Comparison of ENCODE assay signal across 14 cellular contexts in the genomic region with DNA sequence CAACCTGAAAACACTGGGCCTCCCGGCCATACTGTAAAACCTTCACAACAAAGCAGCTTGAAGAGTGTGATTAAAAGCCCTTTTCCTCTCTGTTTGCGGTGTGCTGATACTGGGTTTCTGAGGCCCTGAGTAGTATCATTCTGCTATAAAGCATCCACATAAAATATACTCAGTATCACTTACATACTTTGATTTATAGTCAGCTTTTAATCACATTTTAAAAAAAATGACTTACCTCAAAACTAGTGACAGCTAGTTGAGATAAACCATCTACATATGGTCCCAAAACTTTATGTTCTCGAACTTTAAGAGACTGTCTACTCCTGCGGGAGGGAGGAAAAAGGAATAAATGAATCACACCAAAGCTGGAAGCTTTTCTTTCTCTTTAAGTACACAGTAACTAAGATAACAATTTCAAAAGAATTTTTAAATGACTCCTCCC.
DNase-seq lines count a peak whose midpoint lies in the region; ATAC-seq and TF ChIP-seq lines count a peak whose summit lies in the region.
"Had no signal": no experiment of that assay in that cellular context is flagged by ENCODE, and none has a peak within 500 bp of the region (broad histone marks: within the 10 kb centered on the region; RNA-seq: fewer than 3 reads in every experiment).

No MANE protein-coding gene starts in this region.

- BruUV-seq in IMR-90 (replicated peaks; lab: Mats Ljungman, UMichigan), result no TSS peak

- H2BK5ac ChIP-seq in IMR-90 (ENCODE audit: low read depth, low read length, poor library complexity, severe bottlenecking), result peak overlapping the region; percentile 76

- no peak overlapping the region for H2AK9ac ChIP-seq in IMR-90 (replicated peaks; ENCODE audit: low read depth, low read length, poor library complexity)

- peaks cover 27% of the 10 kb centered on the region for H3K36me3 ChIP-seq in IMR-90 (ENCODE audit: control insufficient read depth, insufficient read depth, low read length)
- H3K36me3 ChIP-seq in vagina, result peaks cover 0 to 30% of the 10 kb centered on the region in 2 donors
- H3K36me3 ChIP-seq in thyroid gland, result peaks cover 0 to 3% of the 10 kb centered on the region in 2 donors

- peak overlapping the region; percentile 8 for H4K5ac ChIP-seq in IMR-90 (ENCODE audit: low read depth, low read length)

- H3K9me3 ChIP-seq in IMR-90 (ENCODE audit: control insufficient read depth, insufficient read depth, low read length), result no peaks in the 10 kb centered on the region
- H3K9me3 ChIP-seq in vagina, result no peaks in the 10 kb centered on the region
- H3K9me3 ChIP-seq in thyroid gland, result no peaks in the 10 kb centered on the region
- H3K9me3 ChIP-seq: upper lobe of right lung had no signal

- peak overlapping the region; percentile 59 for H2BK120ac ChIP-seq in IMR-90 (ENCODE audit: low read depth, low read length)

- H2AFZ ChIP-seq in IMR-90 (replicated peaks; ENCODE audit: low read length, poor library complexity), result no peak overlapping the region

- peak overlapping the region; percentile 41 for H3K14ac ChIP-seq in IMR-90 (replicated peaks; ENCODE audit: low read depth, low read length)

- peak overlapping the region; percentile 22; the same call in 1 of the 3 replicates for H2BK15ac ChIP-seq in IMR-90 (ENCODE audit: low read depth, low read length)

- no peaks in the 10 kb centered on the region for H4K20me1 ChIP-seq in IMR-90 (ENCODE audit: insufficient read depth, low read length)

- peak overlapping the region; percentile 60; the same call in 1 of the 2 replicates for H2AK5ac ChIP-seq in IMR-90 (ENCODE audit: low read depth, low read length)

- DNase-seq in IMR-90, result peak; percentile 72
- DNase-seq in chondrocyte (ENCODE audit: low spot score), result no peak
- peak; percentile 28 for DNase-seq in left kidney (ENCODE audit: low read depth, low spot score)
- no peak for DNase-seq in vagina (ENCODE audit: extremely low spot score in 2 of 2)
- DNase-seq in thyroid gland, result no peak
- no peak for DNase-seq in amygdala (lab: John Stamatoyannopoulos, UW)
- DNase-seq in activated naive CD4-positive, alpha-beta T cell treated with anti-CD3 and anti-CD28 coated beads, Interleukin-2, amount 50 U/mL, for 72 hours (ENCODE audit: low spot score in 2 of 2), result no peak
- DNase-seq: activated B cell treated with CpG ODN at 0.5 μM for 24 hours, DMS79, left colon, NCI-H1930, NCI-H526 treated with DMSO at 0.1 percent for 48 hours, upper lobe of right lung had no signal

- peak overlapping the region; percentile 70 for H3K27ac Mint-ChIP-seq in chondrocyte (ENCODE audit: unreplicated experiment)
- H3K27ac Mint-ChIP-seq in activated naive CD4-positive, alpha-beta T cell treated with anti-CD3 and anti-CD28 coated beads, Interleukin-2, amount 50 U/mL, for 72 hours, result no peak overlapping the region
- H3K27ac Mint-ChIP-seq: activated B cell treated with CpG ODN at 0.5 μM for 24 hours had no signal

- CTCF ChIA-PET in IMR-90 (lab: Yijun Ruan, JAX), result interaction anchor here (1.2 kb wide), 1 partner anchor 48 kb away, joined by 3 read pairs; no protein-coding TSS in a partner anchor

- H3K27me3 ChIP-seq in IMR-90 (ENCODE audit: control insufficient read depth, insufficient read depth, low read length) (no peaks in the 10 kb centered on the region), vagina (no peaks in the 10 kb centered on the region), thyroid gland (no peaks in the 10 kb centered on the region)
- H3K27me3 ChIP-seq: cardiac muscle cell, upper lobe of right lung had no signal

- dilution Hi-C loops in IMR-90 (cut with HindIII; ENCODE audit: low sequenced_read_pairs, unreplicated experiment), result no loop called here

- peak; percentile 78 for ATAC-seq in IMR-90 (ENCODE audit: low read depth)
- ATAC-seq in activated naive CD4-positive, alpha-beta T cell treated with anti-CD3 and anti-CD28 coated beads, Interleukin-2, amount 50 U/mL, for 72 hours, result no peak
- ATAC-seq: left colon, upper lobe of right lung had no signal

- TF ChIP-seq POLR2A in IMR-90 (IDR thresholded peaks at IDR 0.05; ENCODE audit: low read depth, low read length), result no peak
- no peak for TF ChIP-seq POLR2A in vagina (IDR thresholded peaks at IDR 0.05)
- TF ChIP-seq POLR2A in thyroid gland (IDR thresholded peaks at IDR 0.05), result no peak

- H3K4me1 ChIP-seq in IMR-90 (ENCODE audit: control insufficient read depth, insufficient read depth, low read length) (peaks cover 14% of the 10 kb centered on the region), vagina (peaks cover 19% of the 10 kb centered on the region), thyroid gland (peaks cover 0 to 4% of the 10 kb centered on the region in 2 donors)

- peak overlapping the region; percentile 68; the same call in 1 of the 2 replicates for H3K27ac ChIP-seq in IMR-90 (ENCODE audit: insufficient read depth, low read length)
- H3K27ac ChIP-seq in vagina, result peak overlapping the region; percentile 29
- H3K27ac ChIP-seq in thyroid gland, result no peak overlapping the region
- H3K27ac ChIP-seq: cardiac muscle cell, upper lobe of right lung had no signal

- POLR2A ChIA-PET in IMR-90 (lab: Charles Lee; ENCODE audit: unreplicated experiment), result interaction anchor here (0.6 kb wide), 1 partner anchor 77 kb away, joined by 3 read pairs; no protein-coding TSS in a partner anchor

- in situ Hi-C loops in IMR-90 (cut with MboI; ENCODE audit: low sequenced_read_pairs), result no loop called here

- H3K9ac ChIP-seq in IMR-90 (ENCODE audit: low read depth, low read length), result peak overlapping the region; percentile 55; the same call in 1 of the 2 replicates

- peak overlapping the region; percentile 83; the same call in 1 of the 2 replicates for H3K4ac ChIP-seq in IMR-90 (ENCODE audit: low read depth, low read length)

- H3K56ac ChIP-seq in IMR-90 (ENCODE audit: extremely low read depth, insufficient read depth, low read length), result peak overlapping the region; percentile 5; the same call in 1 of the 2 replicates

- peaks cover 19 to 53% of the 10 kb centered on the region in 2 experiments for H3K79me1 ChIP-seq in IMR-90 (ENCODE audit: low read depth in 1 of 2, low read length in 2 of 2)

- H3K4me3 ChIP-seq in IMR-90 (ENCODE audit: insufficient read depth, low read depth, low read length), result no peak overlapping the region
- H3K4me3 ChIP-seq in vagina, result no peak overlapping the region
- no peak overlapping the region for H3K4me3 ChIP-seq in thyroid gland (replicated peaks in 1 of 3)
- H3K4me3 ChIP-seq: cardiac muscle cell, upper lobe of right lung had no signal

- H3K4me2 ChIP-seq in IMR-90 (ENCODE audit: low read depth, low read length), result peak overlapping the region; percentile 86

- peaks cover 16% of the 10 kb centered on the region for H3K9me1 ChIP-seq in IMR-90 (ENCODE audit: insufficient read depth, low read length)

- peaks cover 31% of the 10 kb centered on the region for H3K4me1 Mint-ChIP-seq in chondrocyte (ENCODE audit: low read depth)
- H3K4me1 Mint-ChIP-seq: activated B cell treated with CpG ODN at 0.5 μM for 24 hours had no signal

- H4K8ac ChIP-seq in IMR-90 (ENCODE audit: low read depth in 2 of 2, low read length in 2 of 2), result peak overlapping the region; percentile 1 to 60; a peak in 2 of 4 replicates

- no peaks in the 10 kb centered on the region for H3K9me3 Mint-ChIP-seq in chondrocyte (ENCODE audit: low read depth)
- H3K9me3 Mint-ChIP-seq in activated naive CD4-positive, alpha-beta T cell treated with anti-CD3 and anti-CD28 coated beads, Interleukin-2, amount 50 U/mL, for 72 hours, result no peaks in the 10 kb centered on the region
- H3K9me3 Mint-ChIP-seq: activated B cell treated with CpG ODN at 0.5 μM for 24 hours had no signal

- TF ChIP-seq CTCF in IMR-90 (conservative IDR thresholded peaks at IDR 0.05; ENCODE audit: low read depth, low read length), result no peak
- no peak for TF ChIP-seq CTCF in chondrocyte (IDR thresholded peaks at IDR 0.05)
- no peak for TF ChIP-seq CTCF in vagina (IDR thresholded peaks at IDR 0.05)
- no peak for TF ChIP-seq CTCF in thyroid gland (IDR thresholded peaks at IDR 0.05)

- H2BK20ac ChIP-seq in IMR-90 (ENCODE audit: low read depth, low read length), result peak overlapping the region; percentile 60; the same call in 1 of the 2 replicates

- peak; percentile 5; the same call in 1 of the 2 replicates for TF ChIP-seq RAD21 in IMR-90 (IDR thresholded peaks at IDR 0.05; ENCODE audit: low read length)

- WGBS in IMR-90 (ENCODE audit: extremely low coverage in 2 of 2, insufficient read length in 1 of 2), 2 experiments, result no CpG with 5 or more reads among the region's 4 CpGs
- 71 to 79% methylated on average over 4 of the region's 4 CpGs for WGBS in thyroid gland, 2 donors

- H3K27me3 Mint-ChIP-seq in chondrocyte (ENCODE audit: low read depth), result no peaks in the 10 kb centered on the region
- H3K27me3 Mint-ChIP-seq: activated B cell treated with CpG ODN at 0.5 μM for 24 hours had no signal

- H4K91ac ChIP-seq in IMR-90 (ENCODE audit: insufficient read depth, low read depth, low read length), result no peak overlapping the region

- H3K36me3 Mint-ChIP-seq in chondrocyte (ENCODE audit: low read depth), result peaks cover 22% of the 10 kb centered on the region
- H3K36me3 Mint-ChIP-seq in activated naive CD4-positive, alpha-beta T cell treated with anti-CD3 and anti-CD28 coated beads, Interleukin-2, amount 50 U/mL, for 72 hours, result no peaks in the 10 kb centered on the region

- intact Hi-C loops in IMR-90 (cut with micrococcal nuclease), result loop anchor here (5.0 to 10.0 kb wide), 2 partner anchors 271 to 393 kb away; partner anchors contain the start of gene NHLRC1
- intact Hi-C loops in vagina (cut with DNase I), result no loop called here
- intact Hi-C loops in thyroid gland (cut with DNase I), result no loop called here

- H3K18ac ChIP-seq in IMR-90 (ENCODE audit: low read depth, low read length), result peak overlapping the region; percentile 82

- H3K23ac ChIP-seq in IMR-90 (ENCODE audit: low read depth, low read length), result peak overlapping the region; percentile 73; the same call in 1 of the 2 replicates

- H3K4me3 Mint-ChIP-seq in chondrocyte (ENCODE audit: unreplicated experiment), result no peak overlapping the region
- H3K4me3 Mint-ChIP-seq: activated B cell treated with CpG ODN at 0.5 μM for 24 hours had no signal

TF ChIP-seq in IMR-90, 13 proteins besides CTCF, POLR2A, EP300 and RAD21 (continues in another document):
- TF ChIP-seq CEBPB (IDR thresholded peaks at IDR 0.05; ENCODE audit: low read depth, low read length), result no peak
- TF ChIP-seq CHD1 (IDR thresholded peaks at IDR 0.05; ENCODE audit: low read depth, low read length), result no peak
- no peak for TF ChIP-seq NFE2L2 (IDR thresholded peaks at IDR 0.05; ENCODE audit: low read depth, low read length)
- TF ChIP-seq FOS (IDR thresholded peaks at IDR 0.05; ENCODE audit: low read depth, low read length), result no peak
- no peak for TF ChIP-seq RFX5 (IDR thresholded peaks at IDR 0.05; ENCODE audit: low read depth, low read length)
- TF ChIP-seq RCOR1 (IDR thresholded peaks at IDR 0.05; ENCODE audit: insufficient replicate concordance, low read length), result no peak
- no peak for TF ChIP-seq BHLHE40 (IDR thresholded peaks at IDR 0.05; ENCODE audit: low read depth, low read length)
- no peak for TF ChIP-seq MXI1 (IDR thresholded peaks at IDR 0.05; ENCODE audit: borderline replicate concordance, low read depth, low read length)

Comparison
In these comparisons a context has a peak if more than half of its experiments do, and no peak if none do; other contexts are left out.
1. DNase-seq: peak in IMR-90 (single experiment) and left kidney (single experiment); none in chondrocyte (single experiment), vagina (0 of 2), thyroid gland (0 of 2), amygdala (0 of 56) and activated naive CD4-positive, alpha-beta T cell treated with anti-CD3 and anti-CD28 coated beads, Interleukin-2, amount 50 U/mL, for 72 hours (0 of 2).
2. H3K27ac ChIP-seq: peak in IMR-90 (single experiment) and vagina (single experiment); none in thyroid gland (0 of 3).